9 cellular contexts compared by ENCODE assay signal in genomic region chr1:45804671-45804973, GRCh38. TPM values are rescaled to one million over a fixed set of nuclear protein-coding genes. Genes with fewer than 3 reads are reported as not detected.
A peak's percentile ranks its signal among the peaks of the same experiment; 100 is the strongest.
DNase-seq lines count a peak whose midpoint lies in the region; ATAC-seq and TF ChIP-seq lines count a peak whose summit lies in the region.
"Had no signal": no experiment of that assay in that cellular context is flagged by ENCODE, and none has a peak within 500 bp of the region (broad histone marks: within the 10 kb centered on the region; RNA-seq: fewer than 3 reads in every experiment).

No MANE protein-coding gene starts in this region.

- H3K27ac Mint-ChIP-seq in CD4-positive, CD25-positive, alpha-beta regulatory T cell, result peak overlapping the region in 2 of 3 donors; percentile 82 to 87
- H3K27ac Mint-ChIP-seq in natural killer cell treated with Interleukin-12 subunit alpha and Interleukin-12 subunit beta and Interleukin-15 and Interleukin-18, amount 100 ng/mL, for 72 hours, result peak overlapping the region; percentile 83 to 91

- no peaks in the 10 kb centered on the region for H3K36me3 Mint-ChIP-seq in CD4-positive, CD25-positive, alpha-beta regulatory T cell
- H3K36me3 Mint-ChIP-seq in natural killer cell treated with Interleukin-12 subunit alpha and Interleukin-12 subunit beta and Interleukin-15 and Interleukin-18, amount 100 ng/mL, for 72 hours, result peaks cover 23% of the 10 kb centered on the region

- no peaks in the 10 kb centered on the region for H3K36me3 ChIP-seq in CD4-positive, CD25-positive, alpha-beta regulatory T cell (ENCODE audit: control insufficient read depth, insufficient read depth, low read length)

- H3K27me3 ChIP-seq in CD4-positive, CD25-positive, alpha-beta regulatory T cell (ENCODE audit: control insufficient read depth, insufficient read depth, low read length), result no peaks in the 10 kb centered on the region

- H3K4me1 ChIP-seq in CD4-positive, CD25-positive, alpha-beta regulatory T cell (ENCODE audit: control insufficient read depth, insufficient read depth, low read length, poor library complexity, severe bottlenecking), result peaks cover 14% of the 10 kb centered on the region

- H3K4me3 Mint-ChIP-seq in CD4-positive, CD25-positive, alpha-beta regulatory T cell, result peak overlapping the region; percentile 88 to 95 (median 92)
- peak overlapping the region; percentile 99 for H3K4me3 Mint-ChIP-seq in natural killer cell treated with Interleukin-12 subunit alpha and Interleukin-12 subunit beta and Interleukin-15 and Interleukin-18, amount 100 ng/mL, for 72 hours

- no peak for TF ChIP-seq CTCF in coronary artery (IDR thresholded peaks at IDR 0.05)

- no peak for DNase-seq in CD4-positive, CD25-positive, alpha-beta regulatory T cell
- peak; percentile 20 for DNase-seq in LoVo (ENCODE audit: low spot score)
- no peak for DNase-seq in coronary artery (ENCODE audit: low spot score)
- DNase-seq in natural killer cell treated with Interleukin-12 subunit alpha and Interleukin-12 subunit beta and Interleukin-15 and Interleukin-18, amount 100 ng/mL, for 72 hours (ENCODE audit: low spot score), result no peak
- DNase-seq in NCI-H1436 (lab: John Stamatoyannopoulos, UW), result no peak
- no peak for DNase-seq in stimulated activated CD4-positive, alpha-beta T cell treated with anti-CD3 and anti-CD28 coated beads, Interleukin-12 subunit alpha, Interleukin-12 subunit beta, amount 100 ng/mL, for 4 hours
- DNase-seq in HEK293T (ENCODE audit: extremely low spot score), result no peak
- no peak for DNase-seq in NCI-H2171 treated with DMSO at 0.1 percent for 48 hours (lab: John Stamatoyannopoulos, UW)
- DNase-seq: MV-4-11 had no signal

- H3K27me3 Mint-ChIP-seq in CD4-positive, CD25-positive, alpha-beta regulatory T cell, result no peaks in the 10 kb centered on the region
- H3K27me3 Mint-ChIP-seq in natural killer cell treated with Interleukin-12 subunit alpha and Interleukin-12 subunit beta and Interleukin-15 and Interleukin-18, amount 100 ng/mL, for 72 hours, result no peaks in the 10 kb centered on the region

- H3K4me1 Mint-ChIP-seq in CD4-positive, CD25-positive, alpha-beta regulatory T cell, result peaks cover 24 to 50% (median 28%) of the 10 kb centered on the region in 4 donors
- H3K4me1 Mint-ChIP-seq in natural killer cell treated with Interleukin-12 subunit alpha and Interleukin-12 subunit beta and Interleukin-15 and Interleukin-18, amount 100 ng/mL, for 72 hours (ENCODE audit: low read depth in 2 of 2), result peaks cover 31 to 40% of the 10 kb centered on the region in 2 donors

- ATAC-seq in CD4-positive, CD25-positive, alpha-beta regulatory T cell (ENCODE audit: low read depth in 2 of 2), result no peak
- ATAC-seq in natural killer cell treated with Interleukin-12 subunit alpha and Interleukin-12 subunit beta and Interleukin-15 and Interleukin-18, amount 100 ng/mL, for 72 hours, result no peak

- H3K9me3 Mint-ChIP-seq in CD4-positive, CD25-positive, alpha-beta regulatory T cell, result peaks cover 0 to 2% (median 0%) of the 10 kb centered on the region in 7 donors
- H3K9me3 Mint-ChIP-seq in natural killer cell treated with Interleukin-12 subunit alpha and Interleukin-12 subunit beta and Interleukin-15 and Interleukin-18, amount 100 ng/mL, for 72 hours, result no peaks in the 10 kb centered on the region

- H3K9me3 ChIP-seq in CD4-positive, CD25-positive, alpha-beta regulatory T cell (ENCODE audit: control insufficient read depth in 2 of 2, low read length in 2 of 2), result no peaks in the 10 kb centered on the region

- CTCF ChIA-PET in HEK293T (lab: Yijun Ruan, JAX), result no interaction called here

- POLR2A ChIA-PET in HEK293T (lab: Yijun Ruan, JAX), result interaction anchor here (0.9 to 2.2 kb wide), 3 partner anchors 9 to 118 kb away, joined by 3 to 5 read pairs (median 4); partner anchors contain the start of gene GPBP1L1

- no peak overlapping the region for H3K27ac ChIP-seq in CD4-positive, CD25-positive, alpha-beta regulatory T cell (ENCODE audit: insufficient read depth, low read length, poor library complexity, severe bottlenecking)
- no peak overlapping the region for H3K27ac ChIP-seq in coronary artery

- peak overlapping the region; percentile 76 for H3K4me3 ChIP-seq in CD4-positive, CD25-positive, alpha-beta regulatory T cell (ENCODE audit: low read depth, low read length)
- peak overlapping the region; percentile 80 for H3K4me3 ChIP-seq in coronary artery

TF ChIP-seq in HEK293T, 16 proteins besides CTCF, POLR2A, EP300 and RAD21:
- TF ChIP-seq TARDBP (IDR thresholded peaks at IDR 0.05) (no peak), BHLHE40 (IDR thresholded peaks at IDR 0.05; ENCODE audit: borderline replicate concordance) (no peak), NFRKB (IDR thresholded peaks at IDR 0.05) (no peak), SUZ12 (IDR thresholded peaks at IDR 0.05) (no peak), SP1 (IDR thresholded peaks at IDR 0.05) (no peak), L3MBTL2 (conservative IDR thresholded peaks at IDR 0.05) (no peak), CTBP1 (IDR thresholded peaks at IDR 0.05; ENCODE audit: borderline replicate concordance) (no peak), FOXM1 (IDR thresholded peaks at IDR 0.05; ENCODE audit: borderline replicate concordance) (no peak), FOXA1 (IDR thresholded peaks at IDR 0.05) (no peak), HDGF (IDR thresholded peaks at IDR 0.05; ENCODE audit: borderline replicate concordance) (no peak), FOXK2 (IDR thresholded peaks at IDR 0.05) (no peak), ZNF384 (IDR thresholded peaks at IDR 0.05) (no peak), LEF1 (IDR thresholded peaks at IDR 0.05; ENCODE audit: borderline replicate concordance) (no peak)
- TF ChIP-seq, protein P1, sequence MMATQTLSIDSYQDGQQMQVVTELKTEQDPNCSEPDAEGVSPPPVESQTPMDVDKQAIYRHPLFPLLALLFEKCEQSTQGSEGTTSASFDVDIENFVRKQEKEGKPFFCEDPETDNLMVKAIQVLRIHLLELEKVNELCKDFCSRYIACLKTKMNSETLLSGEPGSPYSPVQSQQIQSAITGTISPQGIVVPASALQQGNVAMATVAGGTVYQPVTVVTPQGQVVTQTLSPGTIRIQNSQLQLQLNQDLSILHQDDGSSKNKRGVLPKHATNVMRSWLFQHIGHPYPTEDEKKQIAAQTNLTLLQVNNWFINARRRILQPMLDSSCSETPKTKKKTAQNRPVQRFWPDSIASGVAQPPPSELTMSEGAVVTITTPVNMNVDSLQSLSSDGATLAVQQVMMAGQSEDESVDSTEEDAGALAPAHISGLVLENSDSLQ (IDR thresholded peaks at IDR 0.05), result no peak

RNA-seq across cellular contexts. Expression of gene MAST2, which starts 1.2 kb away (rescaled TPM):
- total RNA-seq in CD4-positive, CD25-positive, alpha-beta regulatory T cell, result 13.1 TPM
- polyA plus RNA-seq in CD4-positive, CD25-positive, alpha-beta regulatory T cell, result 1 to 10 TPM in 2 of 4 donors, under 1 TPM in 2; 0.71 to 3.2 (median 1.3) TPM
- total RNA-seq in natural killer cell treated with Interleukin-12 subunit alpha and Interleukin-12 subunit beta and Interleukin-15 and Interleukin-18, amount 100 ng/mL, for 72 hours, result 10 to 100 TPM; 31.8 to 73.2 TPM

RNA-seq across cellular contexts. Expression of gene IPP, which starts 54.2 kb away (rescaled TPM):
- total RNA-seq in CD4-positive, CD25-positive, alpha-beta regulatory T cell, result 12.8 TPM
- polyA plus RNA-seq in CD4-positive, CD25-positive, alpha-beta regulatory T cell, result 10 to 100 TPM; 10.1 to 11.7 (median 11.2) TPM
- 10 to 100 TPM; 16.2 to 16.5 TPM for total RNA-seq in natural killer cell treated with Interleukin-12 subunit alpha and Interleukin-12 subunit beta and Interleukin-15 and Interleukin-18, amount 100 ng/mL, for 72 hours
